In genomic region chr5:79490323-79490936, GRCh38 we compare ENCODE assay signal across 18 cellular contexts. TPM values are rescaled to one million over a fixed set of nuclear protein-coding genes. Genes with fewer than 3 reads are reported as not detected.
DNase-seq lines count a peak whose midpoint lies in the region; ATAC-seq, FAIRE-seq and TF ChIP-seq lines count a peak whose summit lies in the region.
"Had no signal": no experiment of that assay in that cellular context is flagged by ENCODE, and none has a peak within 500 bp of the region (broad histone marks: within the 10 kb centered on the region; RNA-seq: fewer than 3 reads in every experiment).

No MANE protein-coding gene starts in this region.

- DNase-seq in right cardiac atrium (no peak), cardiac septum (ENCODE audit: low spot score) (no peak), small intestine (no peak), KBM-7 (no peak)
- DNase-seq: AML-193; Caco-2; CD8-positive, alpha-beta memory T cell; DND-41; GF-D8; HCEC 1CT; KG1 had no signal

- ATAC-seq in right cardiac atrium, result no peak
- ATAC-seq in HG02623 (IDR thresholded peaks at IDR 0.05; ENCODE audit: unreplicated experiment), result no peak
- ATAC-seq in HG03139 (IDR thresholded peaks at IDR 0.05; ENCODE audit: unreplicated experiment), result no peak

- H3K4me3 ChIP-seq in right cardiac atrium (ENCODE audit: low read length) (no peak overlapping the region), HEK293 (ENCODE audit: low read depth, low read length) (no peak overlapping the region), small intestine (ENCODE audit: low read depth in 1 of 2, low read length in 2 of 2) (no peak overlapping the region)
- H3K4me3 ChIP-seq: BLaER1 had no signal

- peak overlapping the region; percentile 64 for H3K27ac ChIP-seq in right cardiac atrium (ENCODE audit: low read length)
- H3K27ac ChIP-seq in HEK293 (ENCODE audit: extremely low read depth, low read depth, low read length), result no peak overlapping the region
- H3K27ac ChIP-seq in small intestine (ENCODE audit: low read depth in 1 of 2, low read length in 1 of 2), result no peak overlapping the region
- H3K27ac ChIP-seq: BLaER1 had no signal

- FAIRE-seq in endometrium (lab: Jason Lieb, UNC) (peak; percentile 46), small intestine (lab: Jason Lieb, UNC) (peak; percentile 26)
- FAIRE-seq: H1, HTR-8/SVneo had no signal

- H3K9me3 ChIP-seq in right cardiac atrium (ENCODE audit: control insufficient read depth, low read length), result no peaks in the 10 kb centered on the region
- no peaks in the 10 kb centered on the region for H3K9me3 ChIP-seq in HEK293 (ENCODE audit: control insufficient read depth, insufficient read depth, low read depth, low read length)
- no peaks in the 10 kb centered on the region for H3K9me3 ChIP-seq in small intestine (ENCODE audit: control insufficient read depth, low read depth)
- H3K9me3 ChIP-seq: Caco-2 had no signal

- in situ Hi-C loops in KBM-7 (cut with MboI; ENCODE audit: low pct_unique_long_range_greater_than_20kb, low sequenced_read_pairs), result no loop called here

- intact Hi-C loops in right cardiac atrium (cut with DNase I) (no loop called here), cardiac septum (cut with DNase I) (no loop called here)

- no peaks in the 10 kb centered on the region for H3K27me3 ChIP-seq in right cardiac atrium (ENCODE audit: control insufficient read depth, insufficient read depth)
- no peaks in the 10 kb centered on the region for H3K27me3 ChIP-seq in small intestine (ENCODE audit: control insufficient read depth in 2 of 2, insufficient read depth in 2 of 2, low read length in 2 of 2)
- H3K27me3 ChIP-seq: BLaER1 had no signal

- peaks cover 2% of the 10 kb centered on the region for H3K4me1 ChIP-seq in right cardiac atrium (ENCODE audit: control insufficient read depth, insufficient read depth, low read length)
- H3K4me1 ChIP-seq in HEK293 (ENCODE audit: control insufficient read depth, insufficient read depth, low read length), result peaks cover 12% of the 10 kb centered on the region
- no peaks in the 10 kb centered on the region for H3K4me1 ChIP-seq in small intestine (ENCODE audit: control insufficient read depth in 2 of 2, insufficient read depth in 1 of 2, low read depth in 1 of 2, low read length in 1 of 2)
- H3K4me1 ChIP-seq: BLaER1, Caco-2 had no signal

- POLR2A ChIA-PET in HEK293 (lab: Yijun Ruan, JAX), result interaction anchor here (1.4 kb wide), 1 partner anchor 24 kb away, joined by 4 read pairs; the partner anchor contains the start of gene HOMER1

- no peaks in the 10 kb centered on the region for H3K36me3 ChIP-seq in HEK293 (ENCODE audit: control insufficient read depth in 2 of 2, insufficient read depth in 1 of 2, low read length in 2 of 2)
- H3K36me3 ChIP-seq in small intestine (ENCODE audit: control insufficient read depth in 2 of 2, insufficient read depth in 2 of 2, low read length in 2 of 2), result no peaks in the 10 kb centered on the region

- no peak for TF ChIP-seq CTCF in HEK293 (tag by site-specific recombination; IDR thresholded peaks at IDR 0.05)

- CTCF ChIA-PET in HEK293 (lab: Yijun Ruan, JAX), result interaction anchor here (0.7 to 0.9 kb wide), 4 partner anchors 22 to 469 kb away, joined by 3 to 4 read pairs (median 3); partner anchors contain the start of gene HOMER1

TF ChIP-seq in HEK293, 187 proteins besides CTCF, POLR2A, EP300 and RAD21:
- TF ChIP-seq ZNF121 (tag by site-specific recombination; IDR thresholded peaks at IDR 0.05) (peak; percentile 72; the same call in 1 of the 2 replicates), OVOL3 (tag by site-specific recombination; IDR thresholded peaks at IDR 0.05) (no peak)

RNA-seq across cellular contexts. Expression of gene HOMER1, which starts 23.5 kb away (rescaled TPM):
- total RNA-seq in right cardiac atrium, result 10 to 100 TPM; 30.7 to 57.6 (median 46.8) TPM
- 10.0 TPM for polyA plus RNA-seq in right cardiac atrium
- total RNA-seq in cardiac septum, result 67.4 TPM
- polyA plus RNA-seq in small intestine, result under 1 TPM in 2 of 3 donors, not detected in 1; 0.27 to 0.39 TPM
